Comparison of ENCODE assay signal across 8 cellular contexts in the genomic region with DNA sequence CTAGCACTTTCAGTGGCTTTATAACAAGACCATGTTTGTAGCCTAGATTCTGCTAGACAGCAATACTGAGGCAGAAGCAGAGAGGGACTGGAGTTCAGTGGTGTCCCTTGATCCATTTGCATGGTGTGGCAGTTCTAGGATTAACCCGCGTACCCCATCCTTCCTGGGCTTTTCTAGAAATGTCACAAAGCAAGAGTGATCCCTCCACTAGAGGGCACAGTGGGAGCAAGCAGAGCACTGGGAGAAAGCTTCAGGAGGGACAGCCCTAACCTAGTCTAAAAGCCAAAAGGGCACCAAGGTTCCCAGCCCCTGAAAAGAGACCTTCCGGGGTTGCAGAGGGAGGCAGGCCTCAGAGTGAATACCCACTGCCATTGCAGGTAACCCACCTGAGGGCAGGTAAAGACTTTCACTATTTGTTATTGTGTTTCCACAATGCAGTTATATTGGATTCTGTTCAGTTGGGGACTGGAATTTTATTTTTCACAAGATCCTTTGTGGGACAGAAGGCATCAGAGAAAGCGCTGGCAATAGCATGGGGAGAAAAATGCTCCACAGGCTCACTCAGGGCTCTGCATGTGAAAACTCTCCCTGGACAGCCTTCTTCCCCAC.
DNase-seq lines count a peak whose midpoint lies in the region; ATAC-seq and TF ChIP-seq lines count a peak whose summit lies in the region.

No MANE protein-coding gene starts in this region.

- DNase-seq in CD1c-positive myeloid dendritic cell (ENCODE audit: extremely low spot score), result peak; percentile 67
- DNase-seq in NCI-H146 treated with DMSO at 0.1 percent for 48 hours (lab: John Stamatoyannopoulos, UW; ENCODE audit: unreplicated experiment), result peak; percentile 29
- peak; percentile 80 to 82 for DNase-seq in cardiac fibroblast (ENCODE audit: low read depth in 2 of 2)
- peak; percentile 53 for DNase-seq in kidney glomerular epithelial cell (lab: John Stamatoyannopoulos, UW)
- DNase-seq in stimulated activated CD4-positive, alpha-beta T cell treated with anti-CD3 and anti-CD28 coated beads, TNF-alpha, amount 100 ng/mL, for 1 hour (ENCODE audit: low read depth in 3 of 3, low spot score in 1 of 3), result peak in 2 of 3 donors; percentile 5 to 14
- no peak for DNase-seq in GF-D8 (lab: John Stamatoyannopoulos, UW)

- H3K4me3 ChIP-seq in WI38 (ENCODE audit: low read depth, low read length), result no peak overlapping the region
- H3K4me3 ChIP-seq in cardiac fibroblast (replicated peaks in 1 of 2; ENCODE audit: low read depth in 2 of 2, low read length in 2 of 2), result no peak overlapping the region

- peak; percentile 81 for TF ChIP-seq CTCF in WI38 (IDR thresholded peaks at IDR 0.05; ENCODE audit: low read depth, low read length)
- TF ChIP-seq CTCF in cardiac fibroblast (IDR thresholded peaks at IDR 0.05; ENCODE audit: low read depth, low read length), result peak; percentile 89

- peak; percentile 55 for ATAC-seq in GM19452 (IDR thresholded peaks at IDR 0.05; ENCODE audit: unreplicated experiment)
